In genomic region chr20:25287631-25288290, GRCh38 we compare ENCODE assay signal across 1 cellular context.
TF ChIP-seq lines count a peak whose summit lies in the region.

No MANE protein-coding gene starts in this region.

TF ChIP-seq in SK-N-SH, 30 proteins besides CTCF, POLR2A, EP300 and RAD21 (continued from another document):
- TF ChIP-seq TAF1 (IDR thresholded peaks at IDR 0.05; ENCODE audit: borderline replicate concordance, low read depth, low read length) (no peak), MAX (IDR thresholded peaks at IDR 0.05; ENCODE audit: low read depth) (no peak), POLR2AphosphoS5 (IDR thresholded peaks at IDR 0.05; ENCODE audit: low read depth, low read length) (no peak), TEAD4 (IDR thresholded peaks at IDR 0.05; ENCODE audit: borderline replicate concordance, insufficient read depth) (no peak), CHD2 (IDR thresholded peaks at IDR 0.05; ENCODE audit: low read length, partially characterized antibody) (no peak), FOXJ3 (CRISPR knock-in tag; IDR thresholded peaks at IDR 0.05) (no peak), PBX3 (IDR thresholded peaks at IDR 0.05) (no peak), RCOR1 (IDR thresholded peaks at IDR 0.05; ENCODE audit: low read length) (no peak), NRF1 (IDR thresholded peaks at IDR 0.05; ENCODE audit: low read depth, low read length) (no peak), FOSL2 (IDR thresholded peaks at IDR 0.05; ENCODE audit: borderline replicate concordance, low read depth) (no peak)
